In the genomic region with DNA sequence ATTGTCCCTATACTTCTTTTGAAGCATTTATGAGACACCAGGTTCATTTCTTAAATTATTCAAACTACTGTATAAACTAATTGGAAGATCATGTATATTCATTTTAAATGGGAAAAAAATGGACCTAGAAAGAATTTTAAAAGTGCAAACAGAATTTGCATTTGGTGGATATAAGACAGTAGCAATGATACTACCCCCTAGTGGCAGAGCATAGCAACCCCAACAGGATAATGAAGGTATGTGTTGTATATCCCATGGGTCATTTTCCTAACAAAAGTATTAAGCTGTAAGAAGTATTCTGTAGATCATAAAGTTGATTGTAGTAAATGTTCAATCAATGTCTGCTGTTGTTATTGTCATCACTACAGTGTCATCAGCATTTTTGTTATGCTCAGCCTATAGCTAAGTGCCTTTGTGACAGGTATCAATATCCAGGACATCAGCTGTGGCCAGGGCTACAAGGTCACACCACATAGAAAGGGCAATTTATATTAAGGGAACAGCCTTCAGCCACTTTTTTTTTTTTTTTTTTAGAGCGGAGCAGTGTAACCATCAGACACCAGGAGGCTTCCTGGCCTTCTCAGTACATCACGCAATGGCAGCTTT, we compare ENCODE assay signal across 8 cellular contexts.
DNase-seq lines count a peak whose midpoint lies in the region; ATAC-seq and TF ChIP-seq lines count a peak whose summit lies in the region.

No MANE protein-coding gene starts in this region.

- H3K4me3 ChIP-seq in AG09309 (ENCODE audit: control insufficient read depth, low read depth, low read length) = no peak overlapping the region

- ATAC-seq in HG02870 (IDR thresholded peaks at IDR 0.05; ENCODE audit: unreplicated experiment) (no peak), HG03159 (IDR thresholded peaks at IDR 0.05; ENCODE audit: unreplicated experiment) (no peak)

- DNase-seq in AG09309 (ENCODE audit: low read depth) (peak; percentile 28), GM04503 (ENCODE audit: low read depth) (peak; percentile 3), NCI-H1417 (lab: John Stamatoyannopoulos, UW) (peak; percentile 11 to 75 (median 23)), germinal center (ENCODE audit: low spot score) (peak; percentile 10), smooth muscle cell of the brain vasculature (ENCODE audit: low read depth, low spot score) (peak; percentile 21)
- DNase-seq in activated CD4-positive, alpha-beta T cell treated with anti-CD3 and anti-CD28 coated beads, Interleukin-2, amount 50 U/mL, for 4 hours = peak; percentile 12 to 13

- TF ChIP-seq CTCF in AG09309 (IDR thresholded peaks at IDR 0.05; ENCODE audit: control insufficient read depth, insufficient read depth, low read depth, low read length, missing control alignments) = peak; percentile 76
